In genomic region chr2:7009207-7009911, GRCh38 we compare ENCODE assay signal across 14 cellular contexts.
DNase-seq lines count a peak whose midpoint lies in the region; ATAC-seq and TF ChIP-seq lines count a peak whose summit lies in the region.
"Had no signal": no experiment of that assay in that cellular context is flagged by ENCODE, and none has a peak within 500 bp of the region (broad histone marks: within the 10 kb centered on the region; RNA-seq: fewer than 3 reads in every experiment).

No MANE protein-coding gene starts in this region.

- H3K27me3 ChIP-seq in ACC112 (ENCODE audit: insufficient read depth, low read length) (no peaks in the 10 kb centered on the region), HCT116 (ENCODE audit: insufficient read depth, low read length) (no peaks in the 10 kb centered on the region), esophagus muscularis mucosa (no peaks in the 10 kb centered on the region), osteoblast (ENCODE audit: insufficient read depth, low read length) (no peaks in the 10 kb centered on the region)
- H3K27me3 ChIP-seq: colonic mucosa had no signal

- ATAC-seq in HCT116, result 0 out of 2 replicates have a peak, but pooled peaks have one; percentile 38
- ATAC-seq in GM21381 (IDR thresholded peaks at IDR 0.05; ENCODE audit: unreplicated experiment), result no peak

- TF ChIP-seq EP300 in esophagus muscularis mucosa (IDR thresholded peaks at IDR 0.05), result no peak

- H3K9me2 ChIP-seq in HCT116 (ENCODE audit: insufficient read depth), result no peaks in the 10 kb centered on the region

- no peak for TF ChIP-seq POLR2A in HCT116 (IDR thresholded peaks at IDR 0.05; ENCODE audit: borderline replicate concordance, extremely low read depth, insufficient read depth, insufficient read length)
- no peak for TF ChIP-seq POLR2A in esophagus muscularis mucosa (IDR thresholded peaks at IDR 0.05; ENCODE audit: low read depth)

- H3K36me3 ChIP-seq in ACC112 (ENCODE audit: insufficient read depth, low read length), result no peaks in the 10 kb centered on the region
- no peaks in the 10 kb centered on the region for H3K36me3 ChIP-seq in HCT116 (ENCODE audit: control insufficient read depth in 1 of 2, insufficient read depth in 2 of 2, low read length in 2 of 2)
- H3K36me3 ChIP-seq in esophagus muscularis mucosa, result no peaks in the 10 kb centered on the region
- H3K36me3 ChIP-seq in osteoblast (ENCODE audit: insufficient read depth, low read length), result no peaks in the 10 kb centered on the region
- H3K36me3 ChIP-seq: colonic mucosa had no signal

- H3K9me3 ChIP-seq in HCT116 (ENCODE audit: control insufficient read depth in 1 of 2, insufficient read depth in 1 of 2, low read depth in 1 of 2, low read length in 2 of 2), result no peaks in the 10 kb centered on the region
- H3K9me3 ChIP-seq in esophagus muscularis mucosa, result no peaks in the 10 kb centered on the region
- H3K9me3 ChIP-seq in osteoblast (ENCODE audit: low read depth, low read length), result no peaks in the 10 kb centered on the region
- H3K9me3 ChIP-seq: colonic mucosa had no signal

- no TSS peak for BruUV-seq in HCT116 (replicated peaks; lab: Mats Ljungman, UMichigan)

- H3K4me3 ChIP-seq in ACC112 (ENCODE audit: low read depth, low read length), result no peak overlapping the region
- H3K4me3 ChIP-seq in HCT116 (replicated peaks in 1 of 2; ENCODE audit: low read depth in 1 of 2, low read length in 2 of 2), result no peak overlapping the region
- H3K4me3 ChIP-seq in esophagus muscularis mucosa, result no peak overlapping the region
- no peak overlapping the region for H3K4me3 ChIP-seq in osteoblast (ENCODE audit: insufficient read depth, low read length)
- H3K4me3 ChIP-seq: colonic mucosa had no signal

- DNase-seq in HCT116 (ENCODE audit: low read depth, low spot score) (no peak), esophagus muscularis mucosa (ENCODE audit: extremely low spot score) (no peak), osteoblast (ENCODE audit: insufficient read length, low spot score, missing footprints) (no peak), dermis blood vessel endothelial cell (no peak), hepatic stellate cell (ENCODE audit: low spot score) (no peak), D341Med (ENCODE audit: low spot score) (no peak)
- DNase-seq: activated CD4-positive, alpha-beta T cell treated with anti-CD3 and anti-CD28 coated beads for 1 hour; colonic mucosa; foreskin fibroblast; HCEC 1CT; NCI-H2171 treated with DMSO at 0.1 percent for 48 hours; SW 1271 had no signal

- POLR2A ChIA-PET in HCT116 (lab: Charles Lee), result no interaction called here

- TF ChIP-seq CTCF in HCT116 (IDR thresholded peaks at IDR 0.05 in 2 of 3, conservative IDR thresholded peaks at IDR 0.05 in 1 of 3; ENCODE audit: borderline replicate concordance in 1 of 3, insufficient read depth in 1 of 3, low read depth in 2 of 3, low read length in 2 of 3) (no peak), esophagus muscularis mucosa (IDR thresholded peaks at IDR 0.05) (no peak), osteoblast (IDR thresholded peaks at IDR 0.05; ENCODE audit: extremely low read depth, low read depth, low read length) (no peak)

- RAD21 ChIA-PET in HCT116 (lab: Charles Lee; ENCODE audit: low non-redundant PET in 1 of 2, low total read pairs in 2 of 2, uncharacterized antibody in 2 of 2, unreplicated experiment in 2 of 2), result no interaction called here

- H4K20me1 ChIP-seq in HCT116 (ENCODE audit: insufficient read depth), result no peaks in the 10 kb centered on the region
- no peaks in the 10 kb centered on the region for H4K20me1 ChIP-seq in osteoblast (ENCODE audit: insufficient read depth, low read length)

- intact Hi-C loops in HCT116 (cut with micrococcal nuclease), result no loop called here
- intact Hi-C loops in esophagus muscularis mucosa (cut with DNase I), result loop anchor here (5.0 kb wide), 1 partner anchor 92 kb away; the partner anchor contains the start of gene RNF144A

- no peak overlapping the region for H3K9ac ChIP-seq in HCT116 (ENCODE audit: low read length)

- TF ChIP-seq RAD21 in HCT116 (IDR thresholded peaks at IDR 0.05; ENCODE audit: low read depth), result no peak

- H3K4me2 ChIP-seq in HCT116 (ENCODE audit: low read length) (no peak overlapping the region), osteoblast (ENCODE audit: insufficient read depth, low read length) (no peak overlapping the region)

- 94% methylated on average over 11 of the region's 11 CpGs for WGBS in esophagus muscularis mucosa

- H3K4me1 ChIP-seq in ACC112 (ENCODE audit: control insufficient read depth, insufficient read depth, low read length, unreplicated experiment) (peaks cover 69% of the 10 kb centered on the region), HCT116 (ENCODE audit: control insufficient read depth in 1 of 2, insufficient read depth in 2 of 2, low read length in 2 of 2) (no peaks in the 10 kb centered on the region), esophagus muscularis mucosa (peaks cover 52 to 72% (median 61%) of the 10 kb centered on the region in 4 donors), osteoblast (ENCODE audit: insufficient read depth, low read length) (peaks cover 26% of the 10 kb centered on the region)
- H3K4me1 ChIP-seq: colonic mucosa had no signal

- CTCF ChIA-PET in HCT116 (lab: Charles Lee), result no interaction called here

- H3K27ac ChIP-seq in ACC112 (ENCODE audit: low read depth, low read length), result peak overlapping the region; percentile 95
- H3K27ac ChIP-seq in HCT116 (ENCODE audit: low read depth, low read length), result no peak overlapping the region
- peak overlapping the region; percentile 60 to 77 (median 68) for H3K27ac ChIP-seq in esophagus muscularis mucosa (replicated peaks in 1 of 4)
- peak overlapping the region; percentile 52 for H3K27ac ChIP-seq in osteoblast (ENCODE audit: low read depth, low read length)
- H3K27ac ChIP-seq: colonic mucosa had no signal

- no peaks in the 10 kb centered on the region for H3K79me2 ChIP-seq in ACC112 (ENCODE audit: control insufficient read depth, insufficient read depth, low read length, unreplicated experiment)
- H3K79me2 ChIP-seq in HCT116 (ENCODE audit: insufficient read depth, low read length), result no peaks in the 10 kb centered on the region
- H3K79me2 ChIP-seq in osteoblast (ENCODE audit: insufficient read depth, low read length), result no peaks in the 10 kb centered on the region

- H2AFZ ChIP-seq in ACC112 (ENCODE audit: low read length, unreplicated experiment) (no peak overlapping the region), HCT116 (ENCODE audit: low read depth, low read length, poor library complexity, severe bottlenecking) (no peak overlapping the region), osteoblast (ENCODE audit: low read length) (no peak overlapping the region)

TF ChIP-seq in HCT116, 20 proteins besides CTCF, POLR2A, EP300 and RAD21:
- TF ChIP-seq ELF1 (IDR thresholded peaks at IDR 0.05; ENCODE audit: borderline replicate concordance, low read depth), result no peak
